Comparison of ENCODE assay signal across 8 cellular contexts in the genomic region with DNA sequence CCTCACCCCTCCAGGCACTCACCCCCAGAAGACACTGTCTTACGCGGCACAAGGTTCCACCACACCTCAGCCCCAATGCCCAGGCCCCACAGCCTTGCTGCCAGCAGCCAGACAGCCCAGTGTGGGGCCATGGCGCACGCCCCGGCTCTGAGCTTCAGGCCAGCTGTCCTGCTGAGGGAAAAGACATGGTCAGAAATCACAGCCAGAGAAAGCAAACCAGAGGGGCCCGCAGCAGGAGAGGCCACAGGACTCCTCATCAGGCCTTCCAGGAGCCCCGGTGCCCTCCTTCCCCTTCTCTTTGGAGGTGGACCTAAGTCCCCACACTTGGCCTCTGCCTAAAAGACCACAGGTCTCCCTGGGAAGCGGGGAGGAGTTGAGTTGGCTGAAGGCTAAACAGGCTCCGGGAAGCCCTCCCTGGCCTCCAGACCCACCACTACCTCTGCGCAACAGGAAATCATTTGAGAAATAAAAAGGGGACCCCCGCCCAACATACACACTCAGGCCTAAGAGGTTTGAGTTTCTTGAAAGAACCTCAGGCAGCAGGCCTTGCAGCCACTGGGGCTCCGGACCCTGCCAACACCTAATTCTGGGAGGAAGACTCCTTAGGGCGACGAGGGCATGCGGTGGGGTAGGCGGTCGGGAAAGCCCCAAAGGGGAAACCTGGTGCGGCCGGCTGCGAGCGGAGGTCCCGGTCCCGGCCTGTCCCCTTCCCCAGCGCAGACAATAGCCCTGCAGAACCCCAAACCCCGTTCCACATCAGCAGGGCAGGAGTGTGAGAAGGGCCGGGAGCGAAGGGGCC. TPM values are rescaled to one million over a fixed set of nuclear protein-coding genes. Genes with fewer than 3 reads are reported as not detected.
A peak's percentile ranks its signal among the peaks of the same experiment; 100 is the strongest.
DNase-seq lines count a peak whose midpoint lies in the region; ATAC-seq and TF ChIP-seq lines count a peak whose summit lies in the region.

No MANE protein-coding gene starts in this region.

- H3K27ac Mint-ChIP-seq in nephron progenitor cell = peak overlapping the region; percentile 42

- no peaks in the 10 kb centered on the region for H3K9me3 Mint-ChIP-seq in nephron progenitor cell

- no peaks in the 10 kb centered on the region for H3K27me3 Mint-ChIP-seq in nephron progenitor cell (ENCODE audit: low read depth, poor library complexity)

- ATAC-seq in HG03439 (IDR thresholded peaks at IDR 0.05; ENCODE audit: unreplicated experiment) (no peak), HG02840 (IDR thresholded peaks at IDR 0.05; ENCODE audit: low FRiP score, unreplicated experiment) (no peak)

- H3K4me3 Mint-ChIP-seq in nephron progenitor cell = peak overlapping the region; percentile 88

- H3K27ac ChIP-seq in SJCRH30 = peak overlapping the region; percentile 92
- H3K27ac ChIP-seq in effector memory CD4-positive, alpha-beta T cell (ENCODE audit: insufficient read depth, low read length, poor library complexity, severe bottlenecking) = peak overlapping the region; percentile 81

- peaks cover 12% of the 10 kb centered on the region for H3K36me3 Mint-ChIP-seq in nephron progenitor cell (ENCODE audit: low read depth)

- peaks cover 46% of the 10 kb centered on the region for H3K4me1 Mint-ChIP-seq in nephron progenitor cell

- peak overlapping the region; percentile 93 for H3K4me3 ChIP-seq in SJCRH30
- H3K4me3 ChIP-seq in effector memory CD4-positive, alpha-beta T cell (ENCODE audit: insufficient read depth, low read depth, low read length, poor library complexity, severe bottlenecking) = peak overlapping the region; percentile 96

- H3K4me1 ChIP-seq in SJCRH30 = peaks cover 5% of the 10 kb centered on the region
- H3K4me1 ChIP-seq in effector memory CD4-positive, alpha-beta T cell (ENCODE audit: control insufficient read depth, insufficient read depth, low read length, poor library complexity, severe bottlenecking) = peaks cover 35% of the 10 kb centered on the region

- peak; percentile 22 for DNase-seq in stimulated activated CD4-positive, alpha-beta T cell treated with anti-CD3 and anti-CD28 coated beads, Interleukin-1b, Interleukin-23, amount 100 ng/mL, for 48 hours
- DNase-seq in stimulated activated CD4-positive, alpha-beta T cell treated with anti-CD3 and anti-CD28 coated beads, Interleukin-2, amount 100 ng/mL, for 48 hours = no peak
- DNase-seq in SJCRH30 (peak; percentile 22 to 35), nephron progenitor cell (no peak), OCI-M2 (lab: John Stamatoyannopoulos, UW; ENCODE audit: unreplicated experiment) (no peak)
- peak in 1 of 3 donors; percentile 23 for DNase-seq in effector memory CD4-positive, alpha-beta T cell

- no peaks in the 10 kb centered on the region for H3K27me3 ChIP-seq in SJCRH30
- no peaks in the 10 kb centered on the region for H3K27me3 ChIP-seq in effector memory CD4-positive, alpha-beta T cell (replicated peaks; ENCODE audit: control insufficient read depth, insufficient read depth, low read length, poor library complexity, severe bottlenecking)

- peaks cover 35% of the 10 kb centered on the region for H3K36me3 ChIP-seq in SJCRH30
- peaks cover 39% of the 10 kb centered on the region for H3K36me3 ChIP-seq in effector memory CD4-positive, alpha-beta T cell (ENCODE audit: control insufficient read depth, insufficient read depth, low read length)

- no peak for TF ChIP-seq CTCF in nephron progenitor cell (IDR thresholded peaks at IDR 0.05)

- no peaks in the 10 kb centered on the region for H3K9me3 ChIP-seq in SJCRH30 (replicated peaks)
- H3K9me3 ChIP-seq in effector memory CD4-positive, alpha-beta T cell (ENCODE audit: control insufficient read depth, low read length) = no peaks in the 10 kb centered on the region

RNA-seq across cellular contexts. Expression of gene SEMA4C, which starts 1.9 kb away (rescaled TPM):
- 41.3 and 49.4 TPM in 2 replicates for total RNA-seq in SJCRH30 (2014; rRNA removed; shearing (Covaris generic))

RNA-seq across cellular contexts. Expression of gene ANKRD39, which starts 10.1 kb away (rescaled TPM):
- total RNA-seq in SJCRH30 (2014; rRNA removed; shearing (Covaris generic)) = 7.7 and 7.8 TPM in 2 replicates

RNA-seq across cellular contexts. Expression of gene ANKRD23, which starts 24.1 kb away (rescaled TPM):
- total RNA-seq in SJCRH30 (2014; rRNA removed; shearing (Covaris generic)) = 0.58 and 1.1 TPM in 2 replicates

RNA-seq across cellular contexts. Expression of gene CNNM3, which starts 51.9 kb away (rescaled TPM):
- total RNA-seq in SJCRH30 (2014; rRNA removed; shearing (Covaris generic)) = 9.1 and 9.3 TPM in 2 replicates

Comparison
In these comparisons a context has a peak if more than half of its experiments do, and no peak if none do; other contexts are left out.
1. DNase-seq: peak in stimulated activated CD4-positive, alpha-beta T cell treated with anti-CD3 and anti-CD28 coated beads, Interleukin-1b, Interleukin-23, amount 100 ng/mL, for 48 hours (single experiment) and SJCRH30 (2 of 2); none in stimulated activated CD4-positive, alpha-beta T cell treated with anti-CD3 and anti-CD28 coated beads, Interleukin-2, amount 100 ng/mL, for 48 hours (0 of 2), nephron progenitor cell (single experiment) and OCI-M2 (single experiment).